Comparison of ENCODE assay signal across 21 cellular contexts in the genomic region with DNA sequence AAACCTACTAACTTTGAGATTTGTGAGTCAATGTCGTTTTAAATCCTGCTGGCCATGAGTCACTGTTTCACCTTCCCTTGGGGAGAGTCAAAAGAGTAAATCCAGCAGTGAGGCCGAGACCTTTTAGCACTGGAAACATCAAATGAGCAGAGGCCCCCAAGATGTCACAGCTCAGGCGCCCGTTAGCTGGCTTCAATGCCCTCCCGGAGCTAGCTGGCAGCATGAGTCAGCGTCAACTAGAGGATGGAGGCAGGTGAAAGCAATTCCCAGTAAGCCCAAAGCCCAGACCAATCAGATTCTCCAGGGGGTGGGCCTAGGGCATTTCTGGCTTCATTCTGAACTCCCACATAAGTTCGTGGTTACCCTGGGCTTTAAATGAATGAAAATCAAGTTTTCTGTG.
DNase-seq lines count a peak whose midpoint lies in the region; ATAC-seq and TF ChIP-seq lines count a peak whose summit lies in the region.
"Had no signal": no experiment of that assay in that cellular context is flagged by ENCODE, and none has a peak within 500 bp of the region (broad histone marks: within the 10 kb centered on the region; RNA-seq: fewer than 3 reads in every experiment).

No MANE protein-coding gene starts in this region.

- no peaks in the 10 kb centered on the region for H3K9me3 ChIP-seq in endodermal cell (ENCODE audit: control insufficient read depth, low read length)
- H3K9me3 ChIP-seq: esophagus muscularis mucosa, heart left ventricle, mucosa of descending colon, tibial artery had no signal

- H3K27me3 ChIP-seq in endodermal cell (ENCODE audit: control insufficient read depth, insufficient read depth, low read length, poor library complexity, severe bottlenecking): no peaks in the 10 kb centered on the region
- H3K27me3 ChIP-seq: cardiac muscle cell, esophagus muscularis mucosa, heart left ventricle, tibial artery had no signal

- no peaks in the 10 kb centered on the region for H3K4me1 Mint-ChIP-seq in endodermal cell
- H3K4me1 Mint-ChIP-seq: activated CD4-positive, alpha-beta memory T cell treated with anti-CD3 and anti-CD28 coated beads, Interleukin-2, amount 10 ng/mL, durations not matched to agents 7 days and 5 days; activated naive CD8-positive, alpha-beta T cell treated with anti-CD3 and anti-CD28 coated beads, Interleukin-2, amount 10 ng/mL, durations not matched to agents 7 days and 5 days had no signal

- no peak overlapping the region for H3K4me3 ChIP-seq in endodermal cell (ENCODE audit: low read length)
- H3K4me3 ChIP-seq: cardiac muscle cell, esophagus muscularis mucosa, heart left ventricle, mucosa of descending colon, tibial artery had no signal

- no peaks in the 10 kb centered on the region for H3K4me1 ChIP-seq in endodermal cell (ENCODE audit: control insufficient read depth, insufficient read depth, low read length)
- H3K4me1 ChIP-seq: esophagus muscularis mucosa, heart left ventricle, tibial artery had no signal

- DNase-seq in H4 (ENCODE audit: low spot score) (peak; percentile 44), M059J (ENCODE audit: low read depth) (peak; percentile 88), endodermal cell (peak; percentile 71), retina (peak; percentile 47)
- no peak for DNase-seq in NK-92 treated with Interleukin-12 subunit alpha and Interleukin-12 subunit beta, amount 100 ng/mL, for 24 hours (lab: John Stamatoyannopoulos, UW)
- DNase-seq in activated CD4-positive, alpha-beta T cell treated with anti-CD3 and anti-CD28 coated beads for 4 hours: no peak
- DNase-seq: activated CD4-positive, alpha-beta memory T cell treated with anti-CD3 and anti-CD28 coated beads, Interleukin-2, amount 10 ng/mL, durations not matched to agents 7 days and 5 days; activated naive CD8-positive, alpha-beta T cell treated with anti-CD3 and anti-CD28 coated beads, Interleukin-2, amount 10 ng/mL, durations not matched to agents 7 days and 5 days; activated T-cell treated with anti-CD3 and anti-CD28 coated beads, Interleukin-2, amount 50 U/mL, for 72 hours; CD4-positive, CD25-positive, alpha-beta regulatory T cell; heart left ventricle; mucosa of descending colon; NCI-H187 treated with DMSO at 0.1 percent for 48 hours; NCI-H524 treated with DMSO at 0.1 percent for 48 hours; nucleus accumbens; small intestine; tibial artery had no signal

- H3K36me3 Mint-ChIP-seq in endodermal cell (ENCODE audit: low read depth): no peaks in the 10 kb centered on the region
- H3K36me3 Mint-ChIP-seq: activated naive CD8-positive, alpha-beta T cell treated with anti-CD3 and anti-CD28 coated beads, Interleukin-2, amount 10 ng/mL, durations not matched to agents 7 days and 5 days; CD4-positive, CD25-positive, alpha-beta regulatory T cell had no signal

- H3K36me3 ChIP-seq in endodermal cell (ENCODE audit: control insufficient read depth, insufficient read depth, low read length): no peaks in the 10 kb centered on the region
- H3K36me3 ChIP-seq: cardiac muscle cell, esophagus muscularis mucosa, heart left ventricle, tibial artery had no signal

- 69% methylated on average over 7 of the region's 7 CpGs; no CpG with 5 or more reads in 1 of the 2 experiments for WGBS in endodermal cell (ENCODE audit: insufficient coverage in 1 of 2, insufficient read length in 1 of 2), 2 experiments

- H3K4me3 Mint-ChIP-seq in endodermal cell: no peak overlapping the region
- H3K4me3 Mint-ChIP-seq: activated CD4-positive, alpha-beta memory T cell treated with anti-CD3 and anti-CD28 coated beads, Interleukin-2, amount 10 ng/mL, durations not matched to agents 7 days and 5 days; activated naive CD8-positive, alpha-beta T cell treated with anti-CD3 and anti-CD28 coated beads, Interleukin-2, amount 10 ng/mL, durations not matched to agents 7 days and 5 days; activated T-cell treated with anti-CD3 and anti-CD28 coated beads, Interleukin-2, amount 50 U/mL, for 72 hours; CD4-positive, CD25-positive, alpha-beta regulatory T cell had no signal

- ATAC-seq in GM19035 (IDR thresholded peaks at IDR 0.05; ENCODE audit: unreplicated experiment): no peak
- ATAC-seq: activated T-cell treated with anti-CD3 and anti-CD28 coated beads, Interleukin-2, amount 50 U/mL, for 72 hours; heart left ventricle; mucosa of descending colon; Panc1 had no signal

- no peak for TF ChIP-seq CTCF in endodermal cell (conservative IDR thresholded peaks at IDR 0.05)

- H3K9ac ChIP-seq in endodermal cell (ENCODE audit: extremely low read depth, low read length, poor library complexity, severe bottlenecking): no peak overlapping the region

- peaks cover 36% of the 10 kb centered on the region for H3K9me3 Mint-ChIP-seq in endodermal cell
- H3K9me3 Mint-ChIP-seq: activated CD4-positive, alpha-beta memory T cell treated with anti-CD3 and anti-CD28 coated beads, Interleukin-2, amount 10 ng/mL, durations not matched to agents 7 days and 5 days; activated naive CD8-positive, alpha-beta T cell treated with anti-CD3 and anti-CD28 coated beads, Interleukin-2, amount 10 ng/mL, durations not matched to agents 7 days and 5 days had no signal

- H3K27me3 Mint-ChIP-seq in endodermal cell (ENCODE audit: insufficient read depth): no peaks in the 10 kb centered on the region
- H3K27me3 Mint-ChIP-seq: activated CD4-positive, alpha-beta memory T cell treated with anti-CD3 and anti-CD28 coated beads, Interleukin-2, amount 10 ng/mL, durations not matched to agents 7 days and 5 days; activated naive CD8-positive, alpha-beta T cell treated with anti-CD3 and anti-CD28 coated beads, Interleukin-2, amount 10 ng/mL, durations not matched to agents 7 days and 5 days; CD4-positive, CD25-positive, alpha-beta regulatory T cell had no signal

- H3K27ac Mint-ChIP-seq in endodermal cell: no peak overlapping the region
- H3K27ac Mint-ChIP-seq: activated CD4-positive, alpha-beta memory T cell treated with anti-CD3 and anti-CD28 coated beads, Interleukin-2, amount 10 ng/mL, durations not matched to agents 7 days and 5 days; activated naive CD8-positive, alpha-beta T cell treated with anti-CD3 and anti-CD28 coated beads, Interleukin-2, amount 10 ng/mL, durations not matched to agents 7 days and 5 days; activated T-cell treated with anti-CD3 and anti-CD28 coated beads, Interleukin-2, amount 50 U/mL, for 72 hours; CD4-positive, CD25-positive, alpha-beta regulatory T cell had no signal

- H3K27ac ChIP-seq in endodermal cell (ENCODE audit: low read depth, low read length): no peak overlapping the region
- H3K27ac ChIP-seq: cardiac muscle cell, esophagus muscularis mucosa, heart left ventricle, tibial artery had no signal

Comparison
In these comparisons a context has a peak if more than half of its experiments do, and no peak if none do; other contexts are left out.
1. DNase-seq: peak in H4 (single experiment), M059J (single experiment), endodermal cell (single experiment) and retina (single experiment); none in NK-92 treated with Interleukin-12 subunit alpha and Interleukin-12 subunit beta, amount 100 ng/mL, for 24 hours (single experiment) and activated CD4-positive, alpha-beta T cell treated with anti-CD3 and anti-CD28 coated beads for 4 hours (0 of 2).